In genomic region chr16:80804451-80805383, GRCh38 we compare ENCODE assay signal across 8 cellular contexts. TPM values are rescaled to one million over a fixed set of nuclear protein-coding genes. Genes with fewer than 3 reads are reported as not detected.
DNase-seq lines count a peak whose midpoint lies in the region; ATAC-seq and TF ChIP-seq lines count a peak whose summit lies in the region.

Gene CDYL2, minus strand, starts transcription at chr16:80804598. Its CDS starts 425 bp downstream, at chr16:80804173.

- H3K27ac ChIP-seq in OCI-LY7 (ENCODE audit: low read depth, low read length, poor library complexity, severe bottlenecking), result no peak within 1 kb of the TSS
- peak within 1 kb of the TSS in 2 of 12 donors; percentile 36 to 60 for H3K27ac ChIP-seq in heart left ventricle

- no peaks in the 10 kb centered on the region for H3K9me2 ChIP-seq in OCI-LY7 (ENCODE audit: insufficient read depth, low read length)

- no peaks in the 10 kb centered on the region for H4K20me1 ChIP-seq in OCI-LY7 (ENCODE audit: insufficient read depth, low read length)

- peaks cover 0 to 3% (median 0%) of the 10 kb centered on the region in 9 donors for H3K27me3 ChIP-seq in heart left ventricle

- intact Hi-C loops in OCI-LY7 (cut with micrococcal nuclease; ENCODE audit: unreplicated experiment), result no loop called here
- intact Hi-C loops in heart left ventricle (cut with DNase I), result loop anchor here in 4 of 10 donors (5.0 to 10.0 kb wide), 2 partner anchors 260 to 262 kb away; partner anchors contain the start of gene DYNLRB2 (in 4 of the 4)

- POLR2A ChIA-PET in OCI-LY7 (lab: Charles Lee), result no interaction called here

- no peaks in the 10 kb centered on the region for H3K4me1 ChIP-seq in OCI-LY7 (ENCODE audit: insufficient read depth, low read length, poor library complexity, severe bottlenecking)
- H3K4me1 ChIP-seq in heart left ventricle, result peaks cover 0 to 31% (median 0%) of the 10 kb centered on the region in 12 donors

- no peaks in the 10 kb centered on the region for H3K79me2 ChIP-seq in OCI-LY7 (ENCODE audit: insufficient read depth, low read depth, low read length)

- WGBS in heart left ventricle, 4 donors, result 5 to 44% (median 7%) methylated on average over 8 to 79 of the region's 79 CpGs

- H3K9me3 ChIP-seq in OCI-LY7 (ENCODE audit: low read length) (no peaks in the 10 kb centered on the region), heart left ventricle (peaks cover 0 to 3% (median 0%) of the 10 kb centered on the region in 12 donors)

- no peak for DNase-seq in HFFc6
- DNase-seq in OCI-LY7 (ENCODE audit: low spot score), result peak; percentile 53
- peak; percentile 45 for DNase-seq in activated naive CD4-positive, alpha-beta T cell treated with anti-CD3 and anti-CD28 coated beads, Interleukin-2, amount 50 U/mL, for 16 hours
- DNase-seq in heart left ventricle, result peak; percentile 39 to 80 (median 44)
- no peak for DNase-seq in pulmonary artery endothelial cell (ENCODE audit: low read depth, low spot score)
- no peak for DNase-seq in NCI-H1092 (lab: John Stamatoyannopoulos, UW)
- DNase-seq in NCI-H2081 treated with DMSO at 0.1 percent for 48 hours (lab: John Stamatoyannopoulos, UW), result no peak

- H3K27ac Mint-ChIP-seq in HFFc6, result peak within 1 kb of the TSS; percentile 82

- peak in 3 of 4 donors; percentile 47 to 87 (median 85) for ATAC-seq in heart left ventricle

- H3K9me3 Mint-ChIP-seq in HFFc6, result no peaks in the 10 kb centered on the region

- H2AFZ ChIP-seq in OCI-LY7 (ENCODE audit: low read length), result no peak within 1 kb of the TSS

- peak within 1 kb of the TSS; percentile 62 for H3K4me3 ChIP-seq in GM12875 (ENCODE audit: low read depth, low read length)
- peak within 1 kb of the TSS; percentile 67 for H3K4me3 ChIP-seq in OCI-LY7 (ENCODE audit: low read depth, low read length, poor library complexity, severe bottlenecking)
- H3K4me3 ChIP-seq in heart left ventricle, result peak within 1 kb of the TSS; percentile 34 to 82 (median 64)

- no peaks in the 10 kb centered on the region for H3K27me3 Mint-ChIP-seq in HFFc6 (ENCODE audit: insufficient read depth)

- H3K4me2 ChIP-seq in OCI-LY7 (ENCODE audit: low read length), result peak within 1 kb of the TSS; percentile 65; the same call in 1 of the 2 replicates

- TF ChIP-seq CTCF in GM12875 (IDR thresholded peaks at IDR 0.05; ENCODE audit: borderline replicate concordance, insufficient read depth, low read depth, low read length) (no peak), HFFc6 (IDR thresholded peaks at IDR 0.05) (no peak), OCI-LY7 (conservative IDR thresholded peaks at IDR 0.05; ENCODE audit: low read length) (no peak), heart left ventricle (IDR thresholded peaks at IDR 0.05) (no peak)

- H3K36me3 Mint-ChIP-seq in HFFc6 (ENCODE audit: low read depth), result peaks cover 12% of the 10 kb centered on the region

- BruUV-seq in OCI-LY7 (replicated peaks; lab: Mats Ljungman, UMichigan), result no TSS peak

- CTCF ChIA-PET in OCI-LY7 (lab: Charles Lee; ENCODE audit: unreplicated experiment), result no interaction called here

- H3K4me1 Mint-ChIP-seq in HFFc6 (ENCODE audit: low read depth), result peaks cover 30% of the 10 kb centered on the region

- H3K36me3 ChIP-seq in OCI-LY7 (ENCODE audit: insufficient read depth, low read length), result no peaks in the 10 kb centered on the region
- no peaks in the 10 kb centered on the region for H3K36me3 ChIP-seq in heart left ventricle

- TF ChIP-seq POLR2A in heart left ventricle (IDR thresholded peaks at IDR 0.05), result no peak

- peak within 1 kb of the TSS; percentile 90 for H3K4me3 Mint-ChIP-seq in HFFc6

RNA-seq across cellular contexts. Expression of gene CDYL2, which starts in this region (rescaled TPM):
- total RNA-seq in HFFc6 (2021; fragmentation: NEBNext Ultra II Directional; extraction: Animal tissue kit (Norgen Biotek cat#: 25700)), result 10 to 100 TPM; 15.4 to 22.5 (median 20.6) TPM
- 0.33 and 0.98 TPM in 2 replicates for total RNA-seq in OCI-LY7 (2014; rRNA removed; shearing (Covaris generic))
- total RNA-seq in OCI-LY7 (2022) (2.5 and 2.8 TPM in 2 replicates), heart left ventricle (1 to 10 TPM; 1.8 to 8.6 (median 3.6) TPM), pulmonary artery endothelial cell (29.5 and 32.3 TPM in 2 replicates)
- 1 to 10 TPM in 1 of 2 donors, under 1 TPM in 1; 0.80 to 1.4 TPM for polyA plus RNA-seq in heart left ventricle

Comparison
In these comparisons a context has a peak if more than half of its experiments do, and no peak if none do; other contexts are left out.
1. DNase-seq: peak in OCI-LY7 (single experiment), activated naive CD4-positive, alpha-beta T cell treated with anti-CD3 and anti-CD28 coated beads, Interleukin-2, amount 50 U/mL, for 16 hours (single experiment) and heart left ventricle (5 of 5); none in HFFc6 (single experiment), pulmonary artery endothelial cell (single experiment), NCI-H1092 (single experiment) and NCI-H2081 treated with DMSO at 0.1 percent for 48 hours (single experiment).
2. Peak in every context shown above with its lines, with median percentiles within 50 percentile points of each other: H3K4me3 ChIP-seq.